Comparison of ENCODE assay signal across 1 cellular context in the genomic region with DNA sequence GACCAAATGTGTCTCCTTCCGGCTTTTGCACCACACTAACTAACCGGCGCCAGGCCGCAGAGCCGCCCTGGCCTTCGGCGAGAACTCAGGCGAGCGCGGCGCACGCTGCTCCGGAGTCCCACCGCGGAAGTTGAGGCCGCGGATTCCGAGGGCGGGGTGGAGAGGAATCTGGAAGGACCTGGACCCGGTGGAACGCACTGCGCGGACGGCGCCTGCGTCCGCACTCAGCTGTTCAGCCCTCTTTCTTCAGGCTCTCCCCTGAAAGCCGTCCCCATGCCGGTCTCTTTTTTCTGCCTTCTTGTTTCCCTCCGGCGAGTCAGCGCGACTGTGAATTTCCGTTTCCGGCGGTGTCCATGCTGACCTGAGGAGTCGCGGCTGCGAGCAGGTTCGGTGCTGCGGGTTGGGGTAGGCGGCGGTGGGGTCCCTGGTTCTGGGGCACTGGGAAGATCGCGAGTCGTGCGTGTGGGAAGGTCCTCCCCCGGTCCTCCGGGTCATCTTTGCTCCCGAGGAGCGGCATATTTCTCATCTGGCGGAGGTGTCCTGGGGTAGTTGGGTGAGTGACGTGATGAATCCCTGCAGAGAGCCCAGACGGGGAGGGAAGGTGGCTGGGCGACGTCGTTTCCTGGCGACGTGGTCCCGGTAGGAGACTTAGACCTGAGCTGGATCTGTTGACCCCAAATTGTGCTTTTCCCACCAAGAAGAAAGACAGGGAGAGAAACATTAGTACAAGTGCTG.
A peak's percentile ranks its signal among the peaks of the same experiment; 100 is the strongest.
TF ChIP-seq lines count a peak whose summit lies in the region.

A gene with protein sequence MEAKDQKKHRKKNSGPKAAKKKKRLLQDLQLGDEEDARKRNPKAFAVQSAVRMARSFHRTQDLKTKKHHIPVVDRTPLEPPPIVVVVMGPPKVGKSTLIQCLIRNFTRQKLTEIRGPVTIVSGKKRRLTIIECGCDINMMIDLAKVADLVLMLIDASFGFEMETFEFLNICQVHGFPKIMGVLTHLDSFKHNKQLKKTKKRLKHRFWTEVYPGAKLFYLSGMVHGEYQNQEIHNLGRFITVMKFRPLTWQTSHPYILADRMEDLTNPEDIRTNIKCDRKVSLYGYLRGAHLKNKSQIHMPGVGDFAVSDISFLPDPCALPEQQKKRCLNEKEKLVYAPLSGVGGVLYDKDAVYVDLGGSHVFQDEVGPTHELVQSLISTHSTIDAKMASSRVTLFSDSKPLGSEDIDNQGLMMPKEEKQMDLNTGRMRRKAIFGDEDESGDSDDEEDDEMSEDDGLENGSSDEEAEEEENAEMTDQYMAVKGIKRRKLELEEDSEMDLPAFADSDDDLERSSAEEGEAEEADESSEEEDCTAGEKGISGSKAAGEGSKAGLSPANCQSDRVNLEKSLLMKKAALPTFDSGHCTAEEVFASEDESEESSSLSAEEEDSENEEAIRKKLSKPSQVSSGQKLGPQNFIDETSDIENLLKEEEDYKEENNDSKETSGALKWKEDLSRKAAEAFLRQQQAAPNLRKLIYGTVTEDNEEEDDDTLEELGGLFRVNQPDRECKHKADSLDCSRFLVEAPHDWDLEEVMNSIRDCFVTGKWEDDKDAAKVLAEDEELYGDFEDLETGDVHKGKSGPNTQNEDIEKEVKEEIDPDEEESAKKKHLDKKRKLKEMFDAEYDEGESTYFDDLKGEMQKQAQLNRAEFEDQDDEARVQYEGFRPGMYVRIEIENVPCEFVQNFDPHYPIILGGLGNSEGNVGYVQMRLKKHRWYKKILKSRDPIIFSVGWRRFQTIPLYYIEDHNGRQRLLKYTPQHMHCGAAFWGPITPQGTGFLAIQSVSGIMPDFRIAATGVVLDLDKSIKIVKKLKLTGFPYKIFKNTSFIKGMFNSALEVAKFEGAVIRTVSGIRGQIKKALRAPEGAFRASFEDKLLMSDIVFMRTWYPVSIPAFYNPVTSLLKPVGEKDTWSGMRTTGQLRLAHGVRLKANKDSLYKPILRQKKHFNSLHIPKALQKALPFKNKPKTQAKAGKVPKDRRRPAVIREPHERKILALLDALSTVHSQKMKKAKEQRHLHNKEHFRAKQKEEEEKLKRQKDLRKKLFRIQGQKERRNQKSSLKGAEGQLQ (plus strand): TSS at position 350 of the 735 bp plus-strand sequence. CDS start 1,600 bp downstream, outside the sequence.

TF ChIP-seq in HepG2, 621 proteins besides CTCF, POLR2A, EP300 and RAD21 (continued from another document and continues in another):
- TF ChIP-seq, protein P1, sequence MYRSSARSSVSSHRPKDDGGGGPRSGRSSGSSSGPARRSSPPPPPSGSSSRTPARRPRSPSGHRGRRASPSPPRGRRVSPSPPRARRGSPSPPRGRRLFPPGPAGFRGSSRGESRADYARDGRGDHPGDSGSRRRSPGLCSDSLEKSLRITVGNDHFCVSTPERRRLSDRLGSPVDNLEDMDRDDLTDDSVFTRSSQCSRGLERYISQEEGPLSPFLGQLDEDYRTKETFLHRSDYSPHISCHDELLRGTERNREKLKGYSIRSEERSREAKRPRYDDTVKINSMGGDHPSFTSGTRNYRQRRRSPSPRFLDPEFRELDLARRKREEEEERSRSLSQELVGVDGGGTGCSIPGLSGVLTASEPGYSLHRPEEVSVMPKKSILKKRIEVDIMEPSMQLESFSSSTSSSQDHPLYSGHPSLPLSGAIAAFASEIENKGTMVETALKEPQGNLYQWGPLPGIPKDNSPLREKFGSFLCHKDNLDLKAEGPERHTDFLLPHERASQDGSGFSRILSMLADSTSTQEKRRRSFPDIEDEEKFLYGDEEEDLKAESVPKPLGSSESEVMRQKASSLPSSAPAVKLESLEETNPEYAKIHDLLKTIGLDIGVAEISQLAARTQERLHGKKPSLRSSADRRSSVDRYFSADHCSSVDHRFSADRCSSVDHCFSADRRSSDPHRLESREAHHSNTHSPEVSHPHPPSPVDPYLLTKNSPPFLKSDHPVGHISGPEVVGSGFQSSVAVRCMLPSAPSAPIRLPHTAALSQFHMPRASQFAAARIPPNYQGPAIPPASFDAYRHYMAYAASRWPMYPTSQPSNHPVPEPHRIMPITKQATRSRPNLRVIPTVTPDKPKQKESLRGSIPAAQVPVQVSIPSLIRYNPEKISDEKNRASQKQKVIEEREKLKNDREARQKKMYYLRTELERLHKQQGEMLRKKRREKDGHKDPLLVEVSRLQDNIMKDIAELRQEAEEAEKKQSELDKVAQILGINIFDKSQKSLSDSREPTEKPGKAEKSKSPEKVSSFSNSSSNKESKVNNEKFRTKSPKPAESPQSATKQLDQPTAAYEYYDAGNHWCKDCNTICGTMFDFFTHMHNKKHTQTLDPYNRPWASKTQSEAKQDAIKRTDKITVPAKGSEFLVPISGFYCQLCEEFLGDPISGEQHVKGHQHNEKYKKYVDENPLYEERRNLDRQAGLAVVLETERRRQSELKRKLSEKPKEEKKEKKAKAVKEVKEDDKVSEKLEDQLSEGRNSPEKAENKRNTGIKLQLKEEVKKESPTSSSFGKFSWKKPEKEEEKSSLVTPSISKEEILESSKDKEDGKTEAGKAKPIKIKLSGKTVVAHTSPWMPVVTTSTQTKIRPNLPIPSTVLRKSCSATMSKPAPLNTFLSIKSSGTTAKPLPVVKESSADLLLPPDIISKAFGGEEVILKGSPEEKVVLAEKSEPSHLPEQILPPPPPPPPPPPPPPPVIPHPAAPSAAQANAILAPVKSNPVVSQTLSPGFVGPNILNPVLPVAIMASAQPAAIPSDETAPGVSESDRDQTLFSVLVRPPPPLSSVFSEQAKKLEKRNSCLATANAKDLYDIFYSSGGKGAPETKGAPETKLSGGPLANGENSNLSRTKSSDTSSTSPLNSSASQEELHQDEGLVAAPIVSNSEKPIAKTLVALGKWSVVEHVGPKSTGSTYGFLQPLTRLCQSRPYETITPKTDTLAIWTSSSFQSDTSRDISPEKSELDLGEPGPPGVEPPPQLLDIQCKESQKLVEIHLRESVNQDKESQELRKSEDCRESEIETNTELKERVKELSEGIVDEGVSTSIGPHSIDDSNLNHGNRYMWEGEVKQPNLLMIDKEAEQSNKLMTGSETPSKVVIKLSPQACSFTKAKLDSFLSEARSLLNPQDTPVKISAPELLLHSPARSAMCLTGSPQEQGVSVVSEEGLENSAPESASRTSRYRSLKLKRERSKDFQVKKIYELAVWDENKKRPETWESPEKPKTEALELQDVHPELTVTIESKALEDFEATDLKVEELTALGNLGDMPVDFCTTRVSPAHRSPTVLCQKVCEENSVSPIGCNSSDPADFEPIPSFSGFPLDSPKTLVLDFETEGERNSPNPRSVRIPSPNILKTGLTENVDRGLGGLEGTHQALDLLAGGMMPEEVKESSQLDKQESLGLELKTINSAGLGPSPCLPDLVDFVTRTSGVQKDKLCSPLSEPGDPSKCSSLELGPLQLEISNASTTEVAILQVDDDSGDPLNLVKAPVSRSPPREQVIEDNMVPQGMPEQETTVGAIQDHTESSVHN (CRISPR knock-in tag; IDR thresholded peaks at IDR 0.05): peak; percentile 94
- TF ChIP-seq DR1 (CRISPR knock-in tag; IDR thresholded peaks at IDR 0.05) (peak; percentile 55; the same call in 1 of the 2 replicates), AGO1 (IDR thresholded peaks at IDR 0.05; ENCODE audit: low read depth, low read length, poor library complexity, severe bottlenecking) (peak; percentile 78), ZFP90 (CRISPR knock-in tag; IDR thresholded peaks at IDR 0.05; ENCODE audit: borderline replicate concordance) (peak; percentile 95), STAG1 (CRISPR knock-in tag; IDR thresholded peaks at IDR 0.05) (no peak), SAP130 (CRISPR knock-in tag; IDR thresholded peaks at IDR 0.05; ENCODE audit: low read depth) (peak; percentile 94), YEATS2 (CRISPR knock-in tag; IDR thresholded peaks at IDR 0.05; ENCODE audit: borderline replicate concordance) (peak; percentile 96), ZNF781 (CRISPR knock-in tag; IDR thresholded peaks at IDR 0.05; ENCODE audit: borderline replicate concordance, not compliant biosample characterization) (no peak), SMAD9 (CRISPR knock-in tag; IDR thresholded peaks at IDR 0.05) (peak; percentile 96; the same call in 1 of the 2 replicates), SP140L (CRISPR knock-in tag; IDR thresholded peaks at IDR 0.05; ENCODE audit: borderline replicate concordance) (peak; percentile 92; the same call in 1 of the 2 replicates), ZNF10 (CRISPR knock-in tag; IDR thresholded peaks at IDR 0.05; ENCODE audit: borderline replicate concordance, low read depth) (no peak), ZNF614 (CRISPR knock-in tag; IDR thresholded peaks at IDR 0.05; ENCODE audit: borderline replicate concordance) (peak; percentile 91; the same call in 1 of the 2 replicates), NFKBIZ (CRISPR knock-in tag; IDR thresholded peaks at IDR 0.05) (peak; percentile 88; the same call in 1 of the 2 replicates), TAF15 (IDR thresholded peaks at IDR 0.05; ENCODE audit: low read depth, low read length, poor library complexity, severe bottlenecking) (no peak), SP2 (CRISPR knock-in tag; IDR thresholded peaks at IDR 0.05) (peak; percentile 71), ZNF326 (CRISPR knock-in tag; IDR thresholded peaks at IDR 0.05; ENCODE audit: borderline replicate concordance) (no peak), RFXANK (CRISPR knock-in tag; IDR thresholded peaks at IDR 0.05) (0 out of 2 replicates have a peak, but pooled peaks have one; percentile 63), JUNB (CRISPR knock-in tag; IDR thresholded peaks at IDR 0.05; ENCODE audit: borderline replicate concordance) (peak; percentile 75; the same call in 1 of the 2 replicates), ZNF660 (CRISPR knock-in tag; IDR thresholded peaks at IDR 0.05; ENCODE audit: borderline replicate concordance, low read depth) (no peak), NR1H2 (CRISPR knock-in tag; IDR thresholded peaks at IDR 0.05; ENCODE audit: borderline replicate concordance, low read depth) (peak; percentile 84), SRSF9 (IDR thresholded peaks at IDR 0.05; ENCODE audit: borderline replicate concordance, insufficient read depth, low read depth, low read length, poor library complexity, severe bottlenecking) (no peak), SOX6 (IDR thresholded peaks at IDR 0.05) (no peak), SOX6 (CRISPR knock-in tag; IDR thresholded peaks at IDR 0.05) (peak; percentile 79), GPN1 (CRISPR knock-in tag; IDR thresholded peaks at IDR 0.05; ENCODE audit: borderline replicate concordance) (no peak), ZNF431 (CRISPR knock-in tag; IDR thresholded peaks at IDR 0.05; ENCODE audit: borderline replicate concordance, low read depth) (peak; percentile 73; the same call in 1 of the 2 replicates), MAFG (CRISPR knock-in tag; IDR thresholded peaks at IDR 0.05) (no peak), MEIS1 (CRISPR knock-in tag; IDR thresholded peaks at IDR 0.05; ENCODE audit: borderline replicate concordance) (peak; percentile 61; the same call in 1 of the 2 replicates), KLF12 (CRISPR knock-in tag; IDR thresholded peaks at IDR 0.05; ENCODE audit: borderline replicate concordance) (peak; percentile 38; the same call in 1 of the 2 replicates), ZNF577 (CRISPR knock-in tag; IDR thresholded peaks at IDR 0.05; ENCODE audit: borderline replicate concordance, low read depth) (peak; percentile 90; the same call in 1 of the 2 replicates)
- TF ChIP-seq, protein P2, sequence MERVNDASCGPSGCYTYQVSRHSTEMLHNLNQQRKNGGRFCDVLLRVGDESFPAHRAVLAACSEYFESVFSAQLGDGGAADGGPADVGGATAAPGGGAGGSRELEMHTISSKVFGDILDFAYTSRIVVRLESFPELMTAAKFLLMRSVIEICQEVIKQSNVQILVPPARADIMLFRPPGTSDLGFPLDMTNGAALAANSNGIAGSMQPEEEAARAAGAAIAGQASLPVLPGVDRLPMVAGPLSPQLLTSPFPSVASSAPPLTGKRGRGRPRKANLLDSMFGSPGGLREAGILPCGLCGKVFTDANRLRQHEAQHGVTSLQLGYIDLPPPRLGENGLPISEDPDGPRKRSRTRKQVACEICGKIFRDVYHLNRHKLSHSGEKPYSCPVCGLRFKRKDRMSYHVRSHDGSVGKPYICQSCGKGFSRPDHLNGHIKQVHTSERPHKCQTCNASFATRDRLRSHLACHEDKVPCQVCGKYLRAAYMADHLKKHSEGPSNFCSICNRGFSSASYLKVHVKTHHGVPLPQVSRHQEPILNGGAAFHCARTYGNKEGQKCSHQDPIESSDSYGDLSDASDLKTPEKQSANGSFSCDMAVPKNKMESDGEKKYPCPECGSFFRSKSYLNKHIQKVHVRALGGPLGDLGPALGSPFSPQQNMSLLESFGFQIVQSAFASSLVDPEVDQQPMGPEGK (CRISPR knock-in tag; IDR thresholded peaks at IDR 0.05): peak; percentile 56; the same call in 1 of the 2 replicates
- TF ChIP-seq, protein P3, sequence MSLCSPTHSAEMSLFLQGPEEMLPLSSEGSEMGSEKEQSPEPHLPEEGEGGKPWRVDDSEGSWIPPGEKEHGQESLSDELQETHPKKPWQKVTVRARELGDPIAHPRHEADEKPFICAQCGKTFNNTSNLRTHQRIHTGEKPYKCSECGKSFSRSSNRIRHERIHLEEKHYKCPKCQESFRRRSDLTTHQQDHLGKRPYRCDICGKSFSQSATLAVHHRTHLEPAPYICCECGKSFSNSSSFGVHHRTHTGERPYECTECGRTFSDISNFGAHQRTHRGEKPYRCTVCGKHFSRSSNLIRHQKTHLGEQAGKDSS (CRISPR knock-in tag; IDR thresholded peaks at IDR 0.05; ENCODE audit: borderline replicate concordance, low read depth): peak; percentile 84
- TF ChIP-seq, protein P4, sequence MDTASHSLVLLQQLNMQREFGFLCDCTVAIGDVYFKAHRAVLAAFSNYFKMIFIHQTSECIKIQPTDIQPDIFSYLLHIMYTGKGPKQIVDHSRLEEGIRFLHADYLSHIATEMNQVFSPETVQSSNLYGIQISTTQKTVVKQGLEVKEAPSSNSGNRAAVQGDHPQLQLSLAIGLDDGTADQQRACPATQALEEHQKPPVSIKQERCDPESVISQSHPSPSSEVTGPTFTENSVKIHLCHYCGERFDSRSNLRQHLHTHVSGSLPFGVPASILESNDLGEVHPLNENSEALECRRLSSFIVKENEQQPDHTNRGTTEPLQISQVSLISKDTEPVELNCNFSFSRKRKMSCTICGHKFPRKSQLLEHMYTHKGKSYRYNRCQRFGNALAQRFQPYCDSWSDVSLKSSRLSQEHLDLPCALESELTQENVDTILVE (CRISPR knock-in tag; IDR thresholded peaks at IDR 0.05): 0 out of 2 replicates have a peak, but pooled peaks have one; percentile 60
- TF ChIP-seq, protein P5, sequence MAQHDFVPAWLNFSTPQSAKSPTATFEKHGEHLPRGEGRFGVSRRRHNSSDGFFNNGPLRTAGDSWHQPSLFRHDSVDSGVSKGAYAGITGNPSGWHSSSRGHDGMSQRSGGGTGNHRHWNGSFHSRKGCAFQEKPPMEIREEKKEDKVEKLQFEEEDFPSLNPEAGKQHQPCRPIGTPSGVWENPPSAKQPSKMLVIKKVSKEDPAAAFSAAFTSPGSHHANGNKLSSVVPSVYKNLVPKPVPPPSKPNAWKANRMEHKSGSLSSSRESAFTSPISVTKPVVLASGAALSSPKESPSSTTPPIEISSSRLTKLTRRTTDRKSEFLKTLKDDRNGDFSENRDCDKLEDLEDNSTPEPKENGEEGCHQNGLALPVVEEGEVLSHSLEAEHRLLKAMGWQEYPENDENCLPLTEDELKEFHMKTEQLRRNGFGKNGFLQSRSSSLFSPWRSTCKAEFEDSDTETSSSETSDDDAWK (CRISPR knock-in tag; IDR thresholded peaks at IDR 0.05): no peak
- TF ChIP-seq, protein P6, sequence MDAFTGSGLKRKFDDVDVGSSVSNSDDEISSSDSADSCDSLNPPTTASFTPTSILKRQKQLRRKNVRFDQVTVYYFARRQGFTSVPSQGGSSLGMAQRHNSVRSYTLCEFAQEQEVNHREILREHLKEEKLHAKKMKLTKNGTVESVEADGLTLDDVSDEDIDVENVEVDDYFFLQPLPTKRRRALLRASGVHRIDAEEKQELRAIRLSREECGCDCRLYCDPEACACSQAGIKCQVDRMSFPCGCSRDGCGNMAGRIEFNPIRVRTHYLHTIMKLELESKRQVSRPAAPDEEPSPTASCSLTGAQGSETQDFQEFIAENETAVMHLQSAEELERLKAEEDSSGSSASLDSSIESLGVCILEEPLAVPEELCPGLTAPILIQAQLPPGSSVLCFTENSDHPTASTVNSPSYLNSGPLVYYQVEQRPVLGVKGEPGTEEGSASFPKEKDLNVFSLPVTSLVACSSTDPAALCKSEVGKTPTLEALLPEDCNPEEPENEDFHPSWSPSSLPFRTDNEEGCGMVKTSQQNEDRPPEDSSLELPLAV (CRISPR knock-in tag; conservative IDR thresholded peaks at IDR 0.05; ENCODE audit: low read depth): peak; percentile 73; the same call in 1 of the 2 replicates
